16 cellular contexts compared by ENCODE assay signal in the genomic region with DNA sequence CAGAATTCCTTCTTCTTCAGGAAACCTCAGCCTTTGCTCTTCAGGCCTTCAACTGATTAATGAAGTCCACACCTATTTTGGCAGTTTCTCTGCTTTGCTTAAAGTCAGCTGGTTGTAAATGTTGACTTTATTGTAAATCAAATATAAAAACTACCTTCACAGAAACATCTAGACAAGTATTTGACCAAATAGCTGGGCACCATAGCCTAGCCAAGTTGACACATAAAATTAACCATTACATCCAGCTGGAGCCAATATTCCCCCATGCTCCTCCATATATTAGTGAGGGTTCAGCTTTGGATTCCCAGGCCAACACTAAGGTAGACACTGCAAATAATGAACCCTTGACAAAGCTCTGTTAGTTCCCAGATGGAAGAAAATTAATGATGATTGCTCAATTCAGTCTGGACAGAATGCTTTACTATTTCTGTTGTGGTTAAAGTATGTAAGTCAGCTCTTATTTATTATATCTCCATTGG.
DNase-seq lines count a peak whose midpoint lies in the region; ATAC-seq and TF ChIP-seq lines count a peak whose summit lies in the region.
"Had no signal": no experiment of that assay in that cellular context is flagged by ENCODE, and none has a peak within 500 bp of the region (broad histone marks: within the 10 kb centered on the region; RNA-seq: fewer than 3 reads in every experiment).

No MANE protein-coding gene starts in this region.

- TF ChIP-seq POLR2A in body of pancreas (IDR thresholded peaks at IDR 0.05), result no peak

- peak; percentile 41 for ATAC-seq in body of pancreas
- ATAC-seq in lower lobe of right lung, result no peak
- ATAC-seq in stimulated activated memory B cell treated with anti-CD40 and anti-IgM and Interleukin-4, amounts not matched to agents 10 μg/mL and 1 μg/mL and 100 μg/mL, for 72 hours, result no peak
- ATAC-seq: esophagus mucosa had no signal

- peaks cover 49% of the 10 kb centered on the region for H3K4me1 ChIP-seq in body of pancreas
- H3K4me1 ChIP-seq in lower lobe of right lung, result peaks cover 76% of the 10 kb centered on the region

- H3K36me3 Mint-ChIP-seq in stimulated activated memory B cell treated with anti-CD40 and anti-IgM and Interleukin-4, amounts not matched to agents 10 μg/mL and 1 μg/mL and 100 μg/mL, for 72 hours, result peaks cover 23% of the 10 kb centered on the region
- H3K36me3 Mint-ChIP-seq in chondrocyte (ENCODE audit: low read depth), result no peaks in the 10 kb centered on the region

- H3K4me3 Mint-ChIP-seq in stimulated activated memory B cell treated with anti-CD40 and anti-IgM and Interleukin-4, amounts not matched to agents 10 μg/mL and 1 μg/mL and 100 μg/mL, for 72 hours, result no peak overlapping the region
- H3K4me3 Mint-ChIP-seq in chondrocyte (ENCODE audit: unreplicated experiment), result no peak overlapping the region
- H3K4me3 Mint-ChIP-seq: activated naive CD4-positive, alpha-beta T cell treated with anti-CD3 and anti-CD28 coated beads for 36 hours had no signal

- TF ChIP-seq CTCF in body of pancreas (IDR thresholded peaks at IDR 0.05) (no peak), lower lobe of right lung (IDR thresholded peaks at IDR 0.05) (no peak), chondrocyte (IDR thresholded peaks at IDR 0.05) (no peak)

- H3K9me3 ChIP-seq in body of pancreas, result no peaks in the 10 kb centered on the region
- H3K9me3 ChIP-seq in lower lobe of right lung, result no peaks in the 10 kb centered on the region
- H3K9me3 ChIP-seq: SK-N-SH had no signal

- H3K27ac Mint-ChIP-seq in stimulated activated memory B cell treated with anti-CD40 and anti-IgM and Interleukin-4, amounts not matched to agents 10 μg/mL and 1 μg/mL and 100 μg/mL, for 72 hours, result peak overlapping the region; percentile 20
- H3K27ac Mint-ChIP-seq in chondrocyte (ENCODE audit: unreplicated experiment), result no peak overlapping the region
- H3K27ac Mint-ChIP-seq: activated naive CD4-positive, alpha-beta T cell treated with anti-CD3 and anti-CD28 coated beads for 36 hours had no signal

- H3K9me3 Mint-ChIP-seq in stimulated activated memory B cell treated with anti-CD40 and anti-IgM and Interleukin-4, amounts not matched to agents 10 μg/mL and 1 μg/mL and 100 μg/mL, for 72 hours, result peaks cover 3% of the 10 kb centered on the region
- H3K9me3 Mint-ChIP-seq in chondrocyte (ENCODE audit: low read depth), result no peaks in the 10 kb centered on the region
- H3K9me3 Mint-ChIP-seq: activated naive CD4-positive, alpha-beta T cell treated with anti-CD3 and anti-CD28 coated beads for 36 hours had no signal

- peak overlapping the region; percentile 34 to 63 (median 48) for H3K27ac ChIP-seq in body of pancreas
- H3K27ac ChIP-seq in lower lobe of right lung, result peak overlapping the region; percentile 2

- H3K4me1 Mint-ChIP-seq in stimulated activated memory B cell treated with anti-CD40 and anti-IgM and Interleukin-4, amounts not matched to agents 10 μg/mL and 1 μg/mL and 100 μg/mL, for 72 hours, result peaks cover 68% of the 10 kb centered on the region
- H3K4me1 Mint-ChIP-seq in chondrocyte (ENCODE audit: low read depth), result peaks cover 45% of the 10 kb centered on the region

- H3K4me3 ChIP-seq in body of pancreas, result no peak overlapping the region
- no peak overlapping the region for H3K4me3 ChIP-seq in lower lobe of right lung

- no peaks in the 10 kb centered on the region for H3K36me3 ChIP-seq in body of pancreas (replicated peaks in 1 of 2; ENCODE audit: insufficient read depth in 1 of 2, low read depth in 2 of 2)
- no peaks in the 10 kb centered on the region for H3K36me3 ChIP-seq in lower lobe of right lung

- intact Hi-C loops in body of pancreas (cut with DNase I) (no loop called here), lower lobe of right lung (cut with DNase I) (no loop called here)

- no peaks in the 10 kb centered on the region for H3K27me3 ChIP-seq in body of pancreas
- H3K27me3 ChIP-seq in lower lobe of right lung (ENCODE audit: low read depth), result no peaks in the 10 kb centered on the region

- no peaks in the 10 kb centered on the region for H3K27me3 Mint-ChIP-seq in stimulated activated memory B cell treated with anti-CD40 and anti-IgM and Interleukin-4, amounts not matched to agents 10 μg/mL and 1 μg/mL and 100 μg/mL, for 72 hours
- no peaks in the 10 kb centered on the region for H3K27me3 Mint-ChIP-seq in chondrocyte (ENCODE audit: low read depth)

- DNase-seq in GM04504 (ENCODE audit: low read depth) (peak; percentile 95), body of pancreas (peak in 1 of 4 donors; percentile 2), lower lobe of right lung (no peak), SW 1271 (lab: John Stamatoyannopoulos, UW) (no peak), chondrocyte (ENCODE audit: low spot score) (no peak), NCI-H2171 treated with DMSO at 0.1 percent for 48 hours (lab: John Stamatoyannopoulos, UW) (no peak)
- DNase-seq in activated effector memory CD4-positive, alpha-beta T cell treated with anti-CD3 and anti-CD28 coated beads, Interleukin-2, amount 50 U/mL, for 16 hours, result no peak
- DNase-seq: activated naive CD4-positive, alpha-beta T cell treated with anti-CD3 and anti-CD28 coated beads for 36 hours; midbrain; NCI-H1092 treated with DMSO at 0.1 percent for 48 hours; NCI-H226; SK-N-SH; stimulated activated CD4-positive, alpha-beta T cell treated with anti-CD3 and anti-CD28 coated beads, Interleukin-1b, Interleukin-23, amount 100 ng/mL, for 48 hours; stimulated activated CD8-positive, alpha-beta memory T cell treated with anti-CD3 and anti-CD28 coated beads, Interleukin-4, amount 100 ng/mL, for 48 hours had no signal
